ENCODE assay signal across 8 cellular contexts in genomic region chr9:79471577-79472543, GRCh38.
DNase-seq lines count a peak whose midpoint lies in the region; ATAC-seq and TF ChIP-seq lines count a peak whose summit lies in the region.

No MANE protein-coding gene starts in this region.

- CTCF ChIA-PET in AG04450 (lab: Charles Lee): no interaction called here

- no peaks in the 10 kb centered on the region for H3K9me3 ChIP-seq in AG04450 (ENCODE audit: control insufficient read depth, insufficient read depth, low read length)

- no peak overlapping the region for H3K27ac ChIP-seq in AG04450 (ENCODE audit: low read depth, low read length)

- H3K4me3 ChIP-seq in AG04450 (ENCODE audit: low read depth, low read length) (no peak overlapping the region), fibroblast of villous mesenchyme (ENCODE audit: low read depth, low read length) (no peak overlapping the region), retinal pigment epithelial cell (ENCODE audit: low read length) (no peak overlapping the region)

- POLR2A ChIA-PET in AG04450 (lab: Yijun Ruan, JAX): no interaction called here

- TF ChIP-seq CTCF in AG04450 (IDR thresholded peaks at IDR 0.05; ENCODE audit: low read depth, low read length): peak; percentile 22
- TF ChIP-seq CTCF in fibroblast of villous mesenchyme (IDR thresholded peaks at IDR 0.05; ENCODE audit: insufficient read depth, low read depth, low read length): peak; percentile 41
- peak; percentile 41 for TF ChIP-seq CTCF in retinal pigment epithelial cell (conservative IDR thresholded peaks at IDR 0.05; ENCODE audit: low read depth, low read length)

- no peaks in the 10 kb centered on the region for H3K27me3 ChIP-seq in AG04450 (ENCODE audit: control insufficient read depth, insufficient read depth, low read length)

- DNase-seq in AG04450 (ENCODE audit: low read depth, low spot score): no peak
- DNase-seq in fibroblast of villous mesenchyme (ENCODE audit: low read depth): peak; percentile 37
- DNase-seq in retinal pigment epithelial cell (ENCODE audit: low read depth): no peak
- no peak for DNase-seq in NCI-H510A (lab: John Stamatoyannopoulos, UW)

- ATAC-seq in GM18498 (IDR thresholded peaks at IDR 0.05; ENCODE audit: unreplicated experiment) (peak; percentile 67), SK-N-SH treated with all-trans-retinoic acid at 6 μM for 48 hours (peak; percentile 94), HG02973 (IDR thresholded peaks at IDR 0.05; ENCODE audit: unreplicated experiment) (no peak), HG02678 (IDR thresholded peaks at IDR 0.05; ENCODE audit: unreplicated experiment) (no peak)

TF ChIP-seq in SK-N-SH treated with all-trans-retinoic acid at 6 μM for 48 hours, 23 proteins besides CTCF, POLR2A, EP300 and RAD21:
- TF ChIP-seq POU6F1 (CRISPR knock-in tag; IDR thresholded peaks at IDR 0.05; ENCODE audit: borderline replicate concordance, low read depth) (no peak), ZFP3 (CRISPR knock-in tag; IDR thresholded peaks at IDR 0.05) (no peak), OSR1 (CRISPR knock-in tag; IDR thresholded peaks at IDR 0.05) (no peak), ESRRG (CRISPR knock-in tag; IDR thresholded peaks at IDR 0.05) (no peak), ZFP30 (CRISPR knock-in tag; IDR thresholded peaks at IDR 0.05) (no peak), ZC3H10 (CRISPR knock-in tag; IDR thresholded peaks at IDR 0.05) (no peak)
TF ChIP-seq in SK-N-SH treated with all-trans-retinoic acid at 6 μM for 48 hours: peak in this region for 0.

Comparison
In these comparisons a context has a peak if more than half of its experiments do, and no peak if none do; other contexts are left out.
1. ATAC-seq: peak in GM18498 (single experiment) and SK-N-SH treated with all-trans-retinoic acid at 6 μM for 48 hours (single experiment); none in HG02973 (single experiment) and HG02678 (single experiment).
2. Peak in every context shown above with its lines, with median percentiles within 50 percentile points of each other: CTCF ChIP-seq.